8 cellular contexts compared by ENCODE assay signal in the genomic region with DNA sequence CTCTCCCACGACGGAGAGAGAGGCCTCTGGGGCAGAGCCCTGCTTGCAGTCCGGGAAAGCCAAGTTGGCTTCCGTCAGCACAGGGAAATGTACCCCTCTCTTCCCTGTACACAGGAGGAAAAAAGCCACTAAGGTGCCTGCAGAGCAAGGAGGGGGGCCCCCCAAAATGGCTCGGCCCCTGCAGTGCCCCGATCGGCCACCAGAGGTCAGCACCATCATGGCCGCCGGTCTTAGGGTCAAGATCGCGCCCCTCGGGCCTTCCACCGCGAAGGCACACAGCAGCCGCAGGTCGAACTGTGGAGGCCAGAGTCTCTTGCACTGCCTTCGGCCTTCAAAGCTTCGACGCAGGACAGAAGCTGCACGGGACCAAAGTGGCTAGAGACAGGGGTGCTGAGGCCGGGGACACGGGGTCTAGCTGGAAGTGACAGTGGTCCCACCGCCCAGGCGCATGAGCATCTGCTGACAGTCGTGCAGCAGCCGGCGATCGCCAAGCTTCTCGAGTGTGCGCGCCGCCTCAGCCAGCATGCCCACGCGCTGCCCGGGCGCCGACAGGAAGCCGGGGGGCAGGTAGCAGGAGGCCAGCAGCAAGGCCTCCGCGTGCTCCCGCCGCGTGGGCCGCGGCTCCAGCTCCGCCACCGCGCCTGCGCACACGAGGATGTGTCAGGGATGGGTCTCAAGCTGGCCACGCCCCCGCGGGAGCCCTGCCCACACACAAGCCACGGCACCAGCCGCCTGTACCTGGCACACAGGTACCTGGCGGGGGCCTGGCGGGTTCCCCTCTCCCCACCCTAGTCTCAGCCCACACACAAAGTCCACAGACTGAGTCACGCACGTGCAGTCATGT. TPM values are rescaled to one million over a fixed set of nuclear protein-coding genes. Genes with fewer than 3 reads are reported as not detected.
A peak's percentile ranks its signal among the peaks of the same experiment; 100 is the strongest.
DNase-seq lines count a peak whose midpoint lies in the region; ATAC-seq and TF ChIP-seq lines count a peak whose summit lies in the region.

No MANE protein-coding gene starts in this region.

- peaks cover 38% of the 10 kb centered on the region for H3K36me3 Mint-ChIP-seq in central memory CD8-positive, alpha-beta T cell (ENCODE audit: insufficient read depth)

- no peak overlapping the region for H3K4me3 ChIP-seq in DND-41 (ENCODE audit: low read depth in 1 of 2, low read length in 2 of 2)

- no peak overlapping the region for H3K4me2 ChIP-seq in DND-41 (ENCODE audit: insufficient read depth, low read length)

- H3K4me1 Mint-ChIP-seq in central memory CD8-positive, alpha-beta T cell: peaks cover 8% of the 10 kb centered on the region

- peaks cover 85% of the 10 kb centered on the region for H3K36me3 ChIP-seq in DND-41 (ENCODE audit: insufficient read depth, low read length)

- TF ChIP-seq CTCF in DND-41 (IDR thresholded peaks at IDR 0.05; ENCODE audit: borderline replicate concordance, extremely low read depth, low read length, poor library complexity, severe bottlenecking): peak; percentile 98

- peak; percentile 50 for DNase-seq in DND-41
- peak; percentile 70 for DNase-seq in HT-29 (ENCODE audit: low spot score)
- DNase-seq in activated CD4-positive, CD25-positive, alpha-beta regulatory T cell treated with anti-CD3 and anti-CD28 coated beads, Interleukin-2, amount 50 U/mL, for 72 hours: peak; percentile 85
- DNase-seq in central memory CD8-positive, alpha-beta T cell (ENCODE audit: low spot score in 2 of 2): peak; percentile 60 to 77
- peak; percentile 81 for DNase-seq in left lobe of liver (ENCODE audit: low spot score)
- DNase-seq in stimulated activated CD4-positive, alpha-beta T cell treated with anti-CD3 and anti-CD28 coated beads, Interleukin-4, amount 100 ng/mL, for 48 hours (ENCODE audit: low read depth in 2 of 2): peak; percentile 45 to 65
- DNase-seq in Kasumi-1 (lab: John Stamatoyannopoulos, UW): no peak
- no peak for DNase-seq in SIG-M5 (lab: John Stamatoyannopoulos, UW)

- H3K9me3 Mint-ChIP-seq in central memory CD8-positive, alpha-beta T cell: no peaks in the 10 kb centered on the region

- peak overlapping the region; percentile 25 for H3K4me3 Mint-ChIP-seq in central memory CD8-positive, alpha-beta T cell

- no peaks in the 10 kb centered on the region for H3K9me3 ChIP-seq in DND-41 (ENCODE audit: insufficient read depth, low read length, severe bottlenecking)

- no peak overlapping the region for H3K9ac ChIP-seq in DND-41 (ENCODE audit: low read depth, low read length)

- H3K27ac ChIP-seq in DND-41 (ENCODE audit: low read length): no peak overlapping the region

- peak overlapping the region; percentile 76 for H3K27ac Mint-ChIP-seq in central memory CD8-positive, alpha-beta T cell (ENCODE audit: low read depth)

- no peak overlapping the region for H2AFZ ChIP-seq in DND-41 (ENCODE audit: low read depth, low read length)

- no peaks in the 10 kb centered on the region for H3K27me3 Mint-ChIP-seq in central memory CD8-positive, alpha-beta T cell

- no peaks in the 10 kb centered on the region for H3K27me3 ChIP-seq in DND-41 (ENCODE audit: insufficient read depth, low read length, poor library complexity)

- peaks cover 26% of the 10 kb centered on the region for H4K20me1 ChIP-seq in DND-41 (ENCODE audit: insufficient read depth, low read length)

- H3K4me1 ChIP-seq in DND-41 (ENCODE audit: insufficient read depth, low read length): no peaks in the 10 kb centered on the region

- H3K79me2 ChIP-seq in DND-41 (ENCODE audit: insufficient read depth, low read length): no peaks in the 10 kb centered on the region

- ATAC-seq in DND-41 (ENCODE audit: insufficient read depth, low read depth) (peak; percentile 46), left lobe of liver (peak; percentile 50)
- peak; percentile 41 for ATAC-seq in central memory CD8-positive, alpha-beta T cell (replicated peaks; ENCODE audit: extremely low read depth, poor library complexity, severe bottlenecking)

RNA-seq across cellular contexts. Expression of gene SREBF1, which starts 24.4 kb away (rescaled TPM):
- total RNA-seq in HT-29 (2014; rRNA removed; shearing (Covaris generic)): 296 and 304 TPM in 2 replicates
- total RNA-seq in left lobe of liver: 220 TPM

Comparison
In these comparisons a context has a peak if more than half of its experiments do, and no peak if none do; other contexts are left out.
1. DNase-seq: peak in DND-41 (single experiment), HT-29 (single experiment), activated CD4-positive, CD25-positive, alpha-beta regulatory T cell treated with anti-CD3 and anti-CD28 coated beads, Interleukin-2, amount 50 U/mL, for 72 hours (single experiment), central memory CD8-positive, alpha-beta T cell (2 of 2), left lobe of liver (single experiment) and stimulated activated CD4-positive, alpha-beta T cell treated with anti-CD3 and anti-CD28 coated beads, Interleukin-4, amount 100 ng/mL, for 48 hours (2 of 2); none in Kasumi-1 (0 of 2) and SIG-M5 (single experiment).
2. Peak in every context shown above with its lines, with median percentiles within 50 percentile points of each other: ATAC-seq.